Comparison of ENCODE assay signal across 11 cellular contexts in the genomic region with DNA sequence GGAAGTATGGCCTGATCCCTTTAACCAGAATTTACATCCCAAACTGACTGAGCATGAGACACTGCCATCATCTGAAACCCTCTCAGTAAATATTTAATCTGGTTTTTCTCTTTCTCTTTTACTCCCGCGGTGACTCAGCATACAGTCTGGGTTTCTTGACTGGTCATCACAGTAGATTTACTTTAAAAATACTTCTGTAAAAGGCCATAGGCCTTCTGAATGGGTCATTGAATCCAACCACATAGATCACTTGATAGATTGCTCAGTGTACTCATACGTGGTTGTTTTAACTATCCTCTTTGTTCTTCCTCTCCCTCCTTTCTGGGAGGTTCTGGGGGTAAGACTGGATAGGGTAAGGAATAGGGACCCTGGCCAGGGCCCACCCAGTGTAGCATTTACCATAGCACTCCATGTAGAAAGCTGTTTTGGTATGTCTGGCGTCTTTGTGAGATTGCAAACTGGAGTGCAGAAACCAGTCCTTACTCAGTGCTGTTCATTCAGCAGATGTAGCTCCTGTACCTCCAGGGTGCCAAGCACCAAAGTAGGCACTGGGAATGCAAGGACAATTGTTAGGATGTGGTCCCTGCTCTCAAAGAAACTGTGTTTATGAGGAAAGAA.
DNase-seq lines count a peak whose midpoint lies in the region; ATAC-seq, FAIRE-seq and TF ChIP-seq lines count a peak whose summit lies in the region.
"Had no signal": no experiment of that assay in that cellular context is flagged by ENCODE, and none has a peak within 500 bp of the region (broad histone marks: within the 10 kb centered on the region; RNA-seq: fewer than 3 reads in every experiment).

No MANE protein-coding gene starts in this region.

- H3K4me3 ChIP-seq in mucosa of descending colon: no peak overlapping the region
- H3K4me3 ChIP-seq: lower lobe of right lung had no signal

- H3K4me3 Mint-ChIP-seq in CD14-positive monocyte: no peak overlapping the region
- H3K4me3 Mint-ChIP-seq: activated naive CD8-positive, alpha-beta T cell treated with anti-CD3 and anti-CD28 coated beads, Interleukin-2, amount 10 ng/mL, durations not matched to agents 7 days and 5 days had no signal

- peak; percentile 92 for ATAC-seq in GM18861 (IDR thresholded peaks at IDR 0.05; ENCODE audit: unreplicated experiment)
- ATAC-seq in HG02763 (IDR thresholded peaks at IDR 0.05; ENCODE audit: unreplicated experiment): peak; percentile 81
- ATAC-seq in mucosa of descending colon: peak; percentile 19
- ATAC-seq: lower lobe of right lung had no signal

- H3K9me3 Mint-ChIP-seq in CD14-positive monocyte: peaks cover 0 to 2% (median 0%) of the 10 kb centered on the region in 7 donors
- H3K9me3 Mint-ChIP-seq: activated naive CD8-positive, alpha-beta T cell treated with anti-CD3 and anti-CD28 coated beads, Interleukin-2, amount 10 ng/mL, durations not matched to agents 7 days and 5 days had no signal

- H3K36me3 ChIP-seq in mucosa of descending colon (ENCODE audit: low read depth): no peaks in the 10 kb centered on the region
- H3K36me3 ChIP-seq: lower lobe of right lung had no signal

- no peaks in the 10 kb centered on the region for H3K4me1 ChIP-seq in mucosa of descending colon (ENCODE audit: low read depth)
- H3K4me1 ChIP-seq: lower lobe of right lung had no signal

- no peaks in the 10 kb centered on the region for H3K4me1 Mint-ChIP-seq in CD14-positive monocyte
- H3K4me1 Mint-ChIP-seq: activated naive CD8-positive, alpha-beta T cell treated with anti-CD3 and anti-CD28 coated beads, Interleukin-2, amount 10 ng/mL, durations not matched to agents 7 days and 5 days had no signal

- TF ChIP-seq CTCF in mucosa of descending colon (IDR thresholded peaks at IDR 0.05) (no peak), CD14-positive monocyte (IDR thresholded peaks at IDR 0.05) (no peak)

- H3K27me3 Mint-ChIP-seq in CD14-positive monocyte (ENCODE audit: low read depth in 3 of 3): no peaks in the 10 kb centered on the region

- no peak overlapping the region for H3K27ac Mint-ChIP-seq in CD14-positive monocyte
- H3K27ac Mint-ChIP-seq: activated naive CD8-positive, alpha-beta T cell treated with anti-CD3 and anti-CD28 coated beads, Interleukin-2, amount 10 ng/mL, durations not matched to agents 7 days and 5 days had no signal

- no peaks in the 10 kb centered on the region for H3K9me3 ChIP-seq in mucosa of descending colon
- H3K9me3 ChIP-seq: lower lobe of right lung had no signal

- DNase-seq in RCC 7860 (ENCODE audit: low spot score) (peak; percentile 96), mucosa of descending colon (no peak), CD14-positive monocyte (ENCODE audit: low spot score) (no peak), COR-L47 (lab: John Stamatoyannopoulos, UW) (no peak), retina (no peak)
- no peak for DNase-seq in activated CD4-positive, alpha-beta T cell treated with anti-CD3 and anti-CD28 coated beads for 1 hour
- DNase-seq: activated naive CD8-positive, alpha-beta T cell treated with anti-CD3 and anti-CD28 coated beads, Interleukin-2, amount 10 ng/mL, durations not matched to agents 7 days and 5 days; lower lobe of right lung; stimulated activated CD8-positive, alpha-beta memory T cell treated with anti-CD3 and anti-CD28 coated beads, Interleukin-4, amount 100 ng/mL, for 48 hours had no signal

- FAIRE-seq in RCC 7860 (lab: Jason Lieb, UNC): peak; percentile 99

- H3K36me3 Mint-ChIP-seq in CD14-positive monocyte: no peaks in the 10 kb centered on the region
- H3K36me3 Mint-ChIP-seq: activated naive CD8-positive, alpha-beta T cell treated with anti-CD3 and anti-CD28 coated beads, Interleukin-2, amount 10 ng/mL, durations not matched to agents 7 days and 5 days had no signal

- intact Hi-C loops in mucosa of descending colon (cut with DNase I, micrococcal nuclease): no loop called here
- intact Hi-C loops in CD14-positive monocyte (cut with micrococcal nuclease): no loop called here

Comparison
In these comparisons a context has a peak if more than half of its experiments do, and no peak if none do; other contexts are left out.
1. ATAC-seq: peak in every context shown above with its lines; median percentile 92 in GM18861; 81 in HG02763; 19 in mucosa of descending colon.